24 cellular contexts compared by ENCODE assay signal in genomic region chr10:33974976-33975478, GRCh38.
"Had no signal": no experiment of that assay in that cellular context is flagged by ENCODE, and none has a peak within 500 bp of the region (broad histone marks: within the 10 kb centered on the region; RNA-seq: fewer than 3 reads in every experiment).

No MANE protein-coding gene starts in this region.

- H3K9me3 ChIP-seq: adrenal gland, breast epithelium, colonic mucosa, esophagus squamous epithelium had no signal

- H3K27me3 ChIP-seq: adrenal gland, breast epithelium, cardiac muscle cell, colonic mucosa, esophagus squamous epithelium had no signal

- H3K36me3 ChIP-seq: adrenal gland, breast epithelium, cardiac muscle cell, colonic mucosa, esophagus squamous epithelium had no signal

- DNase-seq: activated CD4-positive, alpha-beta T cell treated with anti-CD3 and anti-CD28 coated beads for 1 hour; activated CD4-positive, alpha-beta T cell treated with anti-CD3 and anti-CD28 coated beads for 48 hours; activated CD4-positive, alpha-beta T cell treated with anti-CD3 and anti-CD28 coated beads, Interleukin-2, amount 50 U/mL, for 1 hour; activated CD4-positive, alpha-beta T cell treated with anti-CD3 and anti-CD28 coated beads, Interleukin-2, amount 50 U/mL, for 48 hours; activated CD8-positive, alpha-beta memory T cell treated with anti-CD3 and anti-CD28 coated beads for 24 hours; activated CD8-positive, alpha-beta T cell treated with anti-CD3 and anti-CD28 coated beads for 36 hours; activated effector memory CD4-positive, alpha-beta T cell treated with Interleukin-2 at 50 U/mL for 16 hours; activated gamma-delta T cell treated with Interleukin-2 at 50 U/mL for 16 hours; activated naive CD4-positive, alpha-beta T cell treated with Interleukin-2 at 50 U/mL for 16 hours; activated naive CD8-positive, alpha-beta T cell treated with anti-CD3 and anti-CD28 coated beads for 36 hours; activated naive CD8-positive, alpha-beta T cell treated with anti-CD3 and anti-CD28 coated beads, Interleukin-2, amount 50 U/mL, for 24 hours; activated T-cell treated with anti-CD3 and anti-CD28 coated beads, Interleukin-2, amount 50 U/mL, for 4 hours; amygdala; aorta; central memory CD4-positive, alpha-beta T cell; cerebellar nuclear complex; colonic mucosa; effector CD8-positive, alpha-beta T cell; esophagus squamous epithelium; head of caudate nucleus; T-helper 2 cell had no signal

- H3K4me1 ChIP-seq: breast epithelium, colonic mucosa, esophagus squamous epithelium had no signal

- H3K4me3 ChIP-seq: adrenal gland, breast epithelium, cardiac muscle cell, colonic mucosa, esophagus squamous epithelium had no signal
